In genomic region chr17:64060331-64060730, GRCh38 we compare ENCODE assay signal across 20 cellular contexts. TPM values are rescaled to one million over a fixed set of nuclear protein-coding genes. Genes with fewer than 3 reads are reported as not detected.
DNase-seq lines count a peak whose midpoint lies in the region; ATAC-seq, FAIRE-seq and TF ChIP-seq lines count a peak whose summit lies in the region.
"Had no signal": no experiment of that assay in that cellular context is flagged by ENCODE, and none has a peak within 500 bp of the region (broad histone marks: within the 10 kb centered on the region; RNA-seq: fewer than 3 reads in every experiment).

No MANE protein-coding gene starts in this region.

- BruUV-seq in K562 (replicated peaks; lab: Mats Ljungman, UMichigan) = no TSS peak

- H3K9me3 ChIP-seq in MM.1S (replicated peaks; ENCODE audit: insufficient read depth, low read length) = no peaks in the 10 kb centered on the region
- H3K9me3 ChIP-seq in K562 (replicated peaks; ENCODE audit: control insufficient read depth, insufficient read depth, low read depth, low read length) = no peaks in the 10 kb centered on the region
- H3K9me3 ChIP-seq in naive thymus-derived CD4-positive, alpha-beta T cell (ENCODE audit: control insufficient read depth in 2 of 3, low read length in 3 of 3) = no peaks in the 10 kb centered on the region
- H3K9me3 ChIP-seq: gastroesophageal sphincter had no signal

- H3K27ac ChIP-seq in MM.1S (ENCODE audit: low read length) (peak overlapping the region; percentile 75), K562 (ENCODE audit: extremely low read depth, low read depth, low read length) (no peak overlapping the region)
- no peak overlapping the region for H3K27ac ChIP-seq in naive thymus-derived CD4-positive, alpha-beta T cell (ENCODE audit: low read depth, low read length)
- H3K27ac ChIP-seq: gastroesophageal sphincter, HL-60 had no signal

- TF ChIP-seq CTCF in MM.1S (IDR thresholded peaks at IDR 0.05; ENCODE audit: low read length) (no peak), K562 (IDR thresholded peaks at IDR 0.05 in 2 of 3, conservative IDR thresholded peaks at IDR 0.05 in 1 of 3; ENCODE audit: insufficient read depth in 2 of 3, low read depth in 1 of 3, low read length in 3 of 3) (no peak)

- H3K36me3 ChIP-seq in MM.1S (replicated peaks; ENCODE audit: insufficient read depth, low read length) = peaks cover 27% of the 10 kb centered on the region
- H3K36me3 ChIP-seq in K562 (ENCODE audit: control insufficient read depth, insufficient read depth, low read length) = peaks cover 9% of the 10 kb centered on the region; the same call in 1 of the 3 replicates
- H3K36me3 ChIP-seq in naive thymus-derived CD4-positive, alpha-beta T cell (ENCODE audit: control insufficient read depth in 2 of 3, insufficient read depth in 3 of 3, low read length in 3 of 3) = peaks cover under 1 to 82% (median 7%) of the 10 kb centered on the region in 3 experiments

- H3K9ac ChIP-seq in MM.1S (ENCODE audit: low read length) (peak overlapping the region; percentile 19; the same call in 1 of the 2 replicates), K562 (ENCODE audit: insufficient read depth in 1 of 2, low read depth in 2 of 2, low read length in 2 of 2) (no peak overlapping the region)

- peaks cover 84% of the 10 kb centered on the region for H3F3A ChIP-seq in MM.1S (ENCODE audit: insufficient read depth, low read length)

- FAIRE-seq in K562 (lab: Jason Lieb, UNC) = no peak

- WGBS in K562 (ENCODE audit: insufficient coverage, low coverage, missing lambda C conversion rate) = 80% methylated on average over 5 of the region's 5 CpGs

- H3K27me3 ChIP-seq in MM.1S (replicated peaks; ENCODE audit: insufficient read depth, low read length) (no peaks in the 10 kb centered on the region), K562 (ENCODE audit: control insufficient read depth in 2 of 2, insufficient read depth in 2 of 2, low read length in 2 of 2) (no peaks in the 10 kb centered on the region)
- no peaks in the 10 kb centered on the region for H3K27me3 ChIP-seq in naive thymus-derived CD4-positive, alpha-beta T cell (ENCODE audit: control insufficient read depth in 2 of 2, insufficient read depth in 2 of 2, low read length in 2 of 2)
- H3K27me3 ChIP-seq: gastroesophageal sphincter had no signal

- H3K4me2 ChIP-seq in MM.1S (ENCODE audit: low read depth, low read length) (peak overlapping the region; percentile 55; the same call in 1 of the 2 replicates), K562 (ENCODE audit: insufficient read depth, low read length) (no peak overlapping the region)

- H3K9me1 ChIP-seq in K562 (ENCODE audit: control insufficient read depth, insufficient read depth, low read length) = no peaks in the 10 kb centered on the region

- POLR2A ChIA-PET in K562 (lab: Yijun Ruan, JAX) = interaction anchor here (0.6 to 1.3 kb wide), 2 partner anchors 22 to 159 kb away, joined by 3 read pairs; no protein-coding TSS in a partner anchor
- POLR2A ChIA-PET in naive thymus-derived CD4-positive, alpha-beta T cell (lab: Charles Lee) = interaction anchor here (0.6 to 10.5 kb wide), 5 partner anchors 10 to 429 kb away, joined by 4 to 57 read pairs (median 6); partner anchors contain the start of gene ERN1

- H3K9me2 ChIP-seq in MM.1S (replicated peaks; ENCODE audit: insufficient read depth, low read length) = no peaks in the 10 kb centered on the region

- in situ Hi-C loops in K562 (cut with MboI) = loop anchor here (5.0 kb wide), 1 partner anchor 72 kb away; the partner anchor contains the start of gene ERN1

- peaks cover 53% of the 10 kb centered on the region for H3K4me1 Mint-ChIP-seq in activated T-cell treated with anti-CD3 and anti-CD28 coated beads, Interleukin-2, amount 50 U/mL, for 24 hours (ENCODE audit: low read depth)
- peaks cover 78 to 80% of the 10 kb centered on the region in 2 donors for H3K4me1 Mint-ChIP-seq in natural killer cell treated with Interleukin-12 subunit alpha and Interleukin-12 subunit beta and Interleukin-15 and Interleukin-18, amount 100 ng/mL, for 72 hours (ENCODE audit: low read depth in 2 of 2)
- peaks cover 30 to 84% (median 43%) of the 10 kb centered on the region in 7 donors for H3K4me1 Mint-ChIP-seq in naive thymus-derived CD4-positive, alpha-beta T cell
- H3K4me1 Mint-ChIP-seq: brain had no signal

- no peak for TF ChIP-seq POLR2A in K562 (conservative IDR thresholded peaks at IDR 0.05)

- H2AFZ ChIP-seq in MM.1S (ENCODE audit: low read length) (no peak overlapping the region), K562 (ENCODE audit: low read depth, low read length) (no peak overlapping the region)

- H3K79me2 ChIP-seq in MM.1S (ENCODE audit: low read length) (peaks cover 90% of the 10 kb centered on the region), K562 (ENCODE audit: control insufficient read depth, insufficient read depth, low read length) (no peaks in the 10 kb centered on the region)

- ATAC-seq in K562 (no peak), GM19324 (IDR thresholded peaks at IDR 0.05; ENCODE audit: low FRiP score, unreplicated experiment) (no peak)
- peak; percentile 58 to 70 for ATAC-seq in natural killer cell treated with Interleukin-12 subunit alpha and Interleukin-12 subunit beta and Interleukin-15 and Interleukin-18, amount 100 ng/mL, for 72 hours
- no peak for ATAC-seq in naive thymus-derived CD4-positive, alpha-beta T cell
- ATAC-seq: gastroesophageal sphincter, left cardiac atrium had no signal

- H3K27ac Mint-ChIP-seq in activated T-cell treated with anti-CD3 and anti-CD28 coated beads, Interleukin-2, amount 50 U/mL, for 24 hours = peak overlapping the region; percentile 85
- peak overlapping the region; percentile 99 for H3K27ac Mint-ChIP-seq in natural killer cell treated with Interleukin-12 subunit alpha and Interleukin-12 subunit beta and Interleukin-15 and Interleukin-18, amount 100 ng/mL, for 72 hours
- peak overlapping the region in 4 of 9 donors; percentile 59 to 78 (median 66) for H3K27ac Mint-ChIP-seq in naive thymus-derived CD4-positive, alpha-beta T cell

- H3K4me3 Mint-ChIP-seq in activated T-cell treated with anti-CD3 and anti-CD28 coated beads, Interleukin-2, amount 50 U/mL, for 24 hours = no peak overlapping the region
- H3K4me3 Mint-ChIP-seq in natural killer cell treated with Interleukin-12 subunit alpha and Interleukin-12 subunit beta and Interleukin-15 and Interleukin-18, amount 100 ng/mL, for 72 hours = peak overlapping the region; percentile 91
- peak overlapping the region in 2 of 10 donors; percentile 0 to 2 for H3K4me3 Mint-ChIP-seq in naive thymus-derived CD4-positive, alpha-beta T cell
- H3K4me3 Mint-ChIP-seq: brain had no signal

- no peaks in the 10 kb centered on the region for H3K9me3 Mint-ChIP-seq in activated T-cell treated with anti-CD3 and anti-CD28 coated beads, Interleukin-2, amount 50 U/mL, for 24 hours
- peaks cover 6% of the 10 kb centered on the region for H3K9me3 Mint-ChIP-seq in natural killer cell treated with Interleukin-12 subunit alpha and Interleukin-12 subunit beta and Interleukin-15 and Interleukin-18, amount 100 ng/mL, for 72 hours
- H3K9me3 Mint-ChIP-seq in naive thymus-derived CD4-positive, alpha-beta T cell = no peaks in the 10 kb centered on the region
- H3K9me3 Mint-ChIP-seq: brain had no signal

- H3K36me3 Mint-ChIP-seq in activated T-cell treated with anti-CD3 and anti-CD28 coated beads, Interleukin-2, amount 50 U/mL, for 24 hours (ENCODE audit: low read depth) = peaks cover 84% of the 10 kb centered on the region
- peaks cover 52% of the 10 kb centered on the region for H3K36me3 Mint-ChIP-seq in natural killer cell treated with Interleukin-12 subunit alpha and Interleukin-12 subunit beta and Interleukin-15 and Interleukin-18, amount 100 ng/mL, for 72 hours
- peaks cover 12 to 77% (median 26%) of the 10 kb centered on the region in 5 donors for H3K36me3 Mint-ChIP-seq in naive thymus-derived CD4-positive, alpha-beta T cell

- H3K27me3 Mint-ChIP-seq in activated T-cell treated with anti-CD3 and anti-CD28 coated beads, Interleukin-2, amount 50 U/mL, for 24 hours = no peaks in the 10 kb centered on the region
- no peaks in the 10 kb centered on the region for H3K27me3 Mint-ChIP-seq in natural killer cell treated with Interleukin-12 subunit alpha and Interleukin-12 subunit beta and Interleukin-15 and Interleukin-18, amount 100 ng/mL, for 72 hours
- no peaks in the 10 kb centered on the region for H3K27me3 Mint-ChIP-seq in naive thymus-derived CD4-positive, alpha-beta T cell

- TF ChIP-seq RAD21 in K562 (CRISPR knock-in tag; conservative IDR thresholded peaks at IDR 0.05 in 1 of 2, IDR thresholded peaks at IDR 0.05 in 1 of 2) = no peak

- H3K4me1 ChIP-seq in MM.1S (ENCODE audit: low read length) (peaks cover 95% of the 10 kb centered on the region), K562 (replicated peaks in 1 of 2; ENCODE audit: control insufficient read depth in 2 of 2, insufficient read depth in 2 of 2, low read length in 2 of 2) (peaks cover 0 to 4% of the 10 kb centered on the region in 2 experiments; a peak in 1 of 5 replicates)
- peaks cover 17 to 68% of the 10 kb centered on the region in 2 donors for H3K4me1 ChIP-seq in naive thymus-derived CD4-positive, alpha-beta T cell (ENCODE audit: control insufficient read depth in 2 of 2, insufficient read depth in 2 of 2, low read length in 2 of 2)
- H3K4me1 ChIP-seq: gastroesophageal sphincter had no signal

- CTCF ChIA-PET in K562 (lab: Yijun Ruan, JAX; ENCODE audit: low intra/inter-chr PET ratio) = no interaction called here
- CTCF ChIA-PET in naive thymus-derived CD4-positive, alpha-beta T cell (lab: Charles Lee) = interaction anchor here (1.0 to 8.4 kb wide), 3 partner anchors 35 to 86 kb away, joined by 3 to 142 read pairs (median 5); partner anchors contain the start of gene ERN1

- TF ChIP-seq EP300 in K562 (IDR thresholded peaks at IDR 0.05; ENCODE audit: low read length) = no peak

- DNase-seq in activated T-cell treated with anti-CD3 and anti-CD28 coated beads, Interleukin-2, amount 50 U/mL, for 24 hours = no peak
- DNase-seq in activated T-cell treated with anti-CD3 and anti-CD28 coated beads, Interleukin-2, amount 50 U/mL, for 48 hours = no peak
- DNase-seq in MM.1S (no peak), K562 (ENCODE audit: extremely low read depth in 1 of 4, low spot score in 3 of 4) (no peak)
- DNase-seq in natural killer cell treated with Interleukin-12 subunit alpha and Interleukin-12 subunit beta and Interleukin-15 and Interleukin-18, amount 100 ng/mL, for 72 hours (ENCODE audit: low spot score) = peak; percentile 76
- DNase-seq in stimulated activated CD4-positive, alpha-beta T cell treated with anti-CD3 and anti-CD28 coated beads, Interleukin-2, amount 100 ng/mL, for 48 hours = no peak
- DNase-seq in naive thymus-derived CD4-positive, alpha-beta T cell = no peak
- DNase-seq: ACHN; activated naive CD4-positive, alpha-beta T cell treated with Interleukin-2 at 50 U/mL for 16 hours; DMS79 treated with DMSO at 0.1 percent for 48 hours; H7; left cardiac atrium; NCI-H1048; NCI-H2029; NCI-H446; SW 1271 had no signal

- H4K20me1 ChIP-seq in MM.1S (ENCODE audit: insufficient read depth, low read length) = no peaks in the 10 kb centered on the region
- H4K20me1 ChIP-seq in K562 (replicated peaks; ENCODE audit: control insufficient read depth, insufficient read depth, low read length) = no peaks in the 10 kb centered on the region

- intact Hi-C loops in K562 (cut with micrococcal nuclease) = loop anchor here (10.0 kb wide), 1 partner anchor 224 kb away; no protein-coding TSS in a partner anchor
- intact Hi-C loops in naive thymus-derived CD4-positive, alpha-beta T cell (cut with micrococcal nuclease) = no loop called here

- H3K4me3 ChIP-seq in MM.1S (ENCODE audit: low read length) = no peak overlapping the region
- no peak overlapping the region for H3K4me3 ChIP-seq in K562
- no peak overlapping the region for H3K4me3 ChIP-seq in naive thymus-derived CD4-positive, alpha-beta T cell (ENCODE audit: low read length)
- H3K4me3 ChIP-seq: gastroesophageal sphincter had no signal

RNA-seq across cellular contexts. Expression of gene ICAM2, which starts 39.9 kb away (rescaled TPM):
- 34.7 and 120 TPM in 2 replicates for total RNA-seq in K562 (2011; cell fraction: chromatin; rRNA removed; ENCODE audit: low replicate concordance)
- 149 and 167 TPM in 2 replicates for total RNA-seq in K562 (2011; cell fraction: nucleolus; rRNA removed)
- total RNA-seq in K562 (2011; cell fraction: nucleoplasm; rRNA removed) = 100 and 105 TPM in 2 replicates
- total RNA-seq in K562 (2014; rRNA removed) (56.9 and 85.3 TPM in 2 replicates), K562 (2014; rRNA removed; fragmentation: Illumina TruSeq; extraction: Trizol) (28.3 and 42.2 TPM in 2 replicates), K562 (2015; rRNA removed; fragmentation: Illumina TruSeq; extraction: Trizol) (59.0 and 60.6 TPM in 2 replicates), K562 (2021) (60.6 and 65.4 TPM in 2 replicates)
- polyA plus RNA-seq in K562 (2011; rRNA removed) (51.0 and 64.1 TPM in 2 replicates), K562 (2014; fragmentation: Illumina TruSeq; extraction: Trizol) (89.4 and 91.6 TPM in 2 replicates), K562 (2014; fragmentation: Nextera tagmentation; extraction: Ambion mirVana) (10 to 100 TPM; 37.9 to 68.1 TPM), K562 (2014; rRNA removed) (70.5 and 78.0 TPM in 2 replicates)
- polyA plus RNA-seq in K562 (2011; cell fraction: cytosol; rRNA removed) = 80.3 and 166 TPM in 2 replicates
- 42.4 and 69.3 TPM in 2 replicates for polyA plus RNA-seq in K562 (2011; cell fraction: nucleus; rRNA removed)
- 53.4 and 87.2 TPM in 2 replicates for polyA plus RNA-seq in K562 (2012)
- polyA minus RNA-seq in K562 (2011; rRNA and poly(A)+ RNA removed) = 33.3 and 54.4 TPM in 2 replicates
- 23.3 and 26.8 TPM in 2 replicates for polyA minus RNA-seq in K562 (2011; cell fraction: cytosol; rRNA and poly(A)+ RNA removed)
- 50.1 and 59.2 TPM in 2 replicates for polyA minus RNA-seq in K562 (2011; cell fraction: nucleus; rRNA and poly(A)+ RNA removed)
- total RNA-seq in natural killer cell treated with Interleukin-12 subunit alpha and Interleukin-12 subunit beta and Interleukin-15 and Interleukin-18, amount 100 ng/mL, for 72 hours = 10 to 100 TPM; 14.1 to 20.7 TPM
- total RNA-seq in naive thymus-derived CD4-positive, alpha-beta T cell = 100 to 1,000 TPM in 2 of 5 experiments, 10 to 100 TPM in 3; 60.9 to 132 (median 92.3) TPM
- 100 to 1,000 TPM; 400 to 414 TPM for polyA plus RNA-seq in naive thymus-derived CD4-positive, alpha-beta T cell

Comparison
In these comparisons a context has a peak if more than half of its experiments do, and no peak if none do; other contexts are left out.
1. ATAC-seq: peak in natural killer cell treated with Interleukin-12 subunit alpha and Interleukin-12 subunit beta and Interleukin-15 and Interleukin-18, amount 100 ng/mL, for 72 hours (2 of 2); none in K562 (single experiment), GM19324 (single experiment) and naive thymus-derived CD4-positive, alpha-beta T cell (single experiment).